In genomic region chr15:78830514-78831228, GRCh38 we compare ENCODE assay signal across 16 cellular contexts. TPM values are rescaled to one million over a fixed set of nuclear protein-coding genes. Genes with fewer than 3 reads are reported as not detected.
DNase-seq lines count a peak whose midpoint lies in the region; ATAC-seq, FAIRE-seq and TF ChIP-seq lines count a peak whose summit lies in the region.
"Had no signal": no experiment of that assay in that cellular context is flagged by ENCODE, and none has a peak within 500 bp of the region (broad histone marks: within the 10 kb centered on the region; RNA-seq: fewer than 3 reads in every experiment).

No MANE protein-coding gene starts in this region.

- H4K20me1 ChIP-seq in endothelial cell of umbilical vein (replicated peaks; ENCODE audit: control insufficient read depth, extremely low read depth, insufficient read depth, low read length) = no peaks in the 10 kb centered on the region

- intact Hi-C loops in activated CD4-positive, alpha-beta T cell treated with anti-CD3 and anti-CD28 coated beads for 36 hours (cut with DNase I, micrococcal nuclease) = no loop called here
- intact Hi-C loops in activated CD8-positive, alpha-beta T cell treated with anti-CD3 and anti-CD28 coated beads for 36 hours (cut with micrococcal nuclease) = no loop called here
- intact Hi-C loops in endothelial cell of umbilical vein (cut with micrococcal nuclease) = no loop called here

- dilution Hi-C loops in endothelial cell of umbilical vein (cut with MboI; ENCODE audit: extremely low pct_ligation_motif_present, low sequenced_read_pairs) = no loop called here

- POLR2A ChIA-PET in activated CD4-positive, alpha-beta T cell treated with anti-CD3 and anti-CD28 coated beads for 36 hours (lab: Charles Lee) = no interaction called here
- POLR2A ChIA-PET in activated CD8-positive, alpha-beta T cell treated with anti-CD3 and anti-CD28 coated beads for 36 hours (lab: Charles Lee) = interaction anchor here (0.7 kb wide), 1 partner anchor 198 kb away, joined by 3 read pairs; no protein-coding TSS in a partner anchor
- POLR2A ChIA-PET in endothelial cell of umbilical vein (lab: Charles Lee) = no interaction called here

- peaks cover 2 to 12% of the 10 kb centered on the region in 2 experiments for H3K27me3 ChIP-seq in endothelial cell of umbilical vein (ENCODE audit: control insufficient read depth in 2 of 2, insufficient read depth in 2 of 2, low read length in 2 of 2)

- no peak for TF ChIP-seq POLR2A in endothelial cell of umbilical vein (IDR thresholded peaks at IDR 0.05; ENCODE audit: low read depth, low read length)

- H3K4me3 ChIP-seq in endothelial cell of umbilical vein (replicated peaks in 1 of 3; ENCODE audit: insufficient read depth in 1 of 3, low read depth in 1 of 3, low read length in 3 of 3) = no peak overlapping the region
- H3K4me3 ChIP-seq: pancreas had no signal

- H3K4me1 ChIP-seq in endothelial cell of umbilical vein (ENCODE audit: control insufficient read depth, extremely low read depth, insufficient read depth, low read length) = no peaks in the 10 kb centered on the region
- H3K4me1 ChIP-seq: pancreas had no signal

- H3K9me1 ChIP-seq in endothelial cell of umbilical vein (replicated peaks; ENCODE audit: control insufficient read depth, extremely low read depth, insufficient read depth, low read length) = no peaks in the 10 kb centered on the region

- no peak overlapping the region for H3K4me2 ChIP-seq in endothelial cell of umbilical vein (ENCODE audit: insufficient read depth, low read length)

- H3K4me1 Mint-ChIP-seq in activated CD4-positive, alpha-beta T cell treated with anti-CD3 and anti-CD28 coated beads for 36 hours = peaks cover 3% of the 10 kb centered on the region
- H3K4me1 Mint-ChIP-seq in activated CD8-positive, alpha-beta T cell treated with anti-CD3 and anti-CD28 coated beads for 36 hours (ENCODE audit: low read depth) = no peaks in the 10 kb centered on the region
- no peaks in the 10 kb centered on the region for H3K4me1 Mint-ChIP-seq in stimulated activated effector memory CD8-positive, alpha-beta T cell treated with anti-CD3 and anti-CD28 coated beads, Interleukin-12 subunit alpha, Interleukin-12 subunit beta, amount 100 ng/mL, for 72 hours
- no peaks in the 10 kb centered on the region for H3K4me1 Mint-ChIP-seq in HFFc6 (ENCODE audit: low read depth)

- H3K9me3 Mint-ChIP-seq in activated CD4-positive, alpha-beta T cell treated with anti-CD3 and anti-CD28 coated beads for 36 hours (ENCODE audit: low read depth) = no peaks in the 10 kb centered on the region
- no peaks in the 10 kb centered on the region for H3K9me3 Mint-ChIP-seq in activated CD8-positive, alpha-beta T cell treated with anti-CD3 and anti-CD28 coated beads for 36 hours
- H3K9me3 Mint-ChIP-seq in stimulated activated effector memory CD8-positive, alpha-beta T cell treated with anti-CD3 and anti-CD28 coated beads, Interleukin-12 subunit alpha, Interleukin-12 subunit beta, amount 100 ng/mL, for 72 hours = no peaks in the 10 kb centered on the region
- H3K9me3 Mint-ChIP-seq in HFFc6 = no peaks in the 10 kb centered on the region

- no peak overlapping the region for H3K27ac ChIP-seq in endothelial cell of umbilical vein (ENCODE audit: insufficient read depth, low read depth, low read length)
- H3K27ac ChIP-seq: dorsolateral prefrontal cortex, pancreas had no signal

- no peak for TF ChIP-seq CTCF in activated CD8-positive, alpha-beta T cell treated with anti-CD3 and anti-CD28 coated beads for 36 hours (IDR thresholded peaks at IDR 0.05)
- TF ChIP-seq CTCF in endothelial cell of umbilical vein (IDR thresholded peaks at IDR 0.05; ENCODE audit: extremely low read depth in 1 of 2, insufficient read depth in 1 of 2, low read depth in 1 of 2, low read length in 2 of 2) = no peak
- TF ChIP-seq CTCF in HFFc6 (IDR thresholded peaks at IDR 0.05) = no peak

- DNase-seq in activated CD4-positive, alpha-beta T cell treated with anti-CD3 and anti-CD28 coated beads for 36 hours = peak; percentile 31
- DNase-seq in activated CD4-positive, alpha-beta T cell treated with anti-CD3 and anti-CD28 coated beads for 1 hour = no peak
- DNase-seq in activated CD8-positive, alpha-beta T cell treated with anti-CD3 and anti-CD28 coated beads for 36 hours = peak; percentile 12
- DNase-seq in endothelial cell of umbilical vein (ENCODE audit: low read depth, low spot score) (no peak), NCI-H1105 treated with DMSO at 0.1 percent for 48 hours (lab: John Stamatoyannopoulos, UW) (no peak), HFFc6 (no peak)
- DNase-seq in stimulated activated effector memory CD8-positive, alpha-beta T cell treated with anti-CD3 and anti-CD28 coated beads, Interleukin-12 subunit alpha, Interleukin-12 subunit beta, amount 100 ng/mL, for 72 hours (ENCODE audit: low spot score in 2 of 2) = no peak
- DNase-seq: DMS79; dorsolateral prefrontal cortex; MV-4-11; NCI-H524 treated with DMSO at 0.1 percent for 48 hours; pancreas; stimulated activated CD4-positive, alpha-beta T cell treated with anti-CD3 and anti-CD28 coated beads, Interleukin-4, amount 100 ng/mL, for 24 hours; substantia nigra had no signal

- H3K27me3 Mint-ChIP-seq in activated CD4-positive, alpha-beta T cell treated with anti-CD3 and anti-CD28 coated beads for 36 hours = peaks cover 15% of the 10 kb centered on the region
- peaks cover 5% of the 10 kb centered on the region for H3K27me3 Mint-ChIP-seq in activated CD8-positive, alpha-beta T cell treated with anti-CD3 and anti-CD28 coated beads for 36 hours
- H3K27me3 Mint-ChIP-seq in HFFc6 (ENCODE audit: insufficient read depth) = peaks cover 10% of the 10 kb centered on the region

- no peak for FAIRE-seq in endothelial cell of umbilical vein (lab: Jason Lieb, UNC)
- FAIRE-seq: frontal cortex, pancreas had no signal

- H3K9ac ChIP-seq in endothelial cell of umbilical vein (replicated peaks; ENCODE audit: extremely low read depth, insufficient read depth, low read length) = no peak overlapping the region

- ATAC-seq in activated CD4-positive, alpha-beta T cell treated with anti-CD3 and anti-CD28 coated beads for 36 hours = peak; percentile 55
- ATAC-seq in activated CD8-positive, alpha-beta T cell treated with anti-CD3 and anti-CD28 coated beads for 36 hours = peak; percentile 78
- ATAC-seq in stimulated activated effector memory CD8-positive, alpha-beta T cell treated with anti-CD3 and anti-CD28 coated beads, Interleukin-12 subunit alpha, Interleukin-12 subunit beta, amount 100 ng/mL, for 72 hours = peak; percentile 52
- no peak for ATAC-seq in HG03108 (IDR thresholded peaks at IDR 0.05; ENCODE audit: unreplicated experiment)

- H3K79me2 ChIP-seq in endothelial cell of umbilical vein (ENCODE audit: control insufficient read depth, insufficient read depth, low read length) = no peaks in the 10 kb centered on the region

- BruUV-seq in endothelial cell of umbilical vein (replicated peaks; lab: Mats Ljungman, UMichigan) = no TSS peak

- H3K9me3 ChIP-seq in endothelial cell of umbilical vein (replicated peaks; ENCODE audit: control insufficient read depth, insufficient read depth, low read length) = no peaks in the 10 kb centered on the region
- H3K9me3 ChIP-seq: pancreas had no signal

- H3K4me3 Mint-ChIP-seq in activated CD4-positive, alpha-beta T cell treated with anti-CD3 and anti-CD28 coated beads for 36 hours = peak overlapping the region; percentile 19
- H3K4me3 Mint-ChIP-seq in activated CD8-positive, alpha-beta T cell treated with anti-CD3 and anti-CD28 coated beads for 36 hours = peak overlapping the region; percentile 56
- H3K4me3 Mint-ChIP-seq in stimulated activated effector memory CD8-positive, alpha-beta T cell treated with anti-CD3 and anti-CD28 coated beads, Interleukin-12 subunit alpha, Interleukin-12 subunit beta, amount 100 ng/mL, for 72 hours = peak overlapping the region; percentile 50
- H3K4me3 Mint-ChIP-seq in HFFc6 = no peak overlapping the region

- peak overlapping the region; percentile 72 for H2AFZ ChIP-seq in endothelial cell of umbilical vein (ENCODE audit: low read depth, low read length)

- H3K36me3 Mint-ChIP-seq in activated CD4-positive, alpha-beta T cell treated with anti-CD3 and anti-CD28 coated beads for 36 hours (ENCODE audit: low read depth) = no peaks in the 10 kb centered on the region
- no peaks in the 10 kb centered on the region for H3K36me3 Mint-ChIP-seq in activated CD8-positive, alpha-beta T cell treated with anti-CD3 and anti-CD28 coated beads for 36 hours (ENCODE audit: low read depth)
- no peaks in the 10 kb centered on the region for H3K36me3 Mint-ChIP-seq in stimulated activated effector memory CD8-positive, alpha-beta T cell treated with anti-CD3 and anti-CD28 coated beads, Interleukin-12 subunit alpha, Interleukin-12 subunit beta, amount 100 ng/mL, for 72 hours
- H3K36me3 Mint-ChIP-seq in HFFc6 (ENCODE audit: low read depth) = no peaks in the 10 kb centered on the region

- H3K36me3 ChIP-seq in endothelial cell of umbilical vein (ENCODE audit: control insufficient read depth in 2 of 2, extremely low read depth in 1 of 2, insufficient read depth in 2 of 2, low read length in 2 of 2) = no peaks in the 10 kb centered on the region
- H3K36me3 ChIP-seq: pancreas had no signal

- peak overlapping the region; percentile 25 for H3K27ac Mint-ChIP-seq in activated CD4-positive, alpha-beta T cell treated with anti-CD3 and anti-CD28 coated beads for 36 hours
- no peak overlapping the region for H3K27ac Mint-ChIP-seq in activated CD8-positive, alpha-beta T cell treated with anti-CD3 and anti-CD28 coated beads for 36 hours
- no peak overlapping the region for H3K27ac Mint-ChIP-seq in stimulated activated effector memory CD8-positive, alpha-beta T cell treated with anti-CD3 and anti-CD28 coated beads, Interleukin-12 subunit alpha, Interleukin-12 subunit beta, amount 100 ng/mL, for 72 hours
- no peak overlapping the region for H3K27ac Mint-ChIP-seq in HFFc6

- CTCF ChIA-PET in activated CD4-positive, alpha-beta T cell treated with anti-CD3 and anti-CD28 coated beads for 36 hours (lab: Charles Lee) = interaction anchor here (0.5 to 0.9 kb wide), 2 partner anchors 11 to 22 kb away, joined by 3 read pairs; no protein-coding TSS in a partner anchor
- CTCF ChIA-PET in activated CD8-positive, alpha-beta T cell treated with anti-CD3 and anti-CD28 coated beads for 36 hours (lab: Charles Lee) = interaction anchor here (1.2 to 1.5 kb wide), 2 partner anchors 12 to 20 kb away, joined by 3 read pairs; no protein-coding TSS in a partner anchor
- CTCF ChIA-PET in endothelial cell of umbilical vein (lab: Charles Lee) = interaction anchor here (1.1 to 1.3 kb wide), 2 partner anchors 20 to 176 kb away, joined by 3 to 6 read pairs; partner anchors contain the start of gene ADAMTS7

RNA-seq across cellular contexts. Expression of gene ADAMTS7, which starts 19.4 kb away (rescaled TPM):
- under 1 TPM; 0.09 to 0.23 TPM for total RNA-seq in activated CD4-positive, alpha-beta T cell treated with anti-CD3 and anti-CD28 coated beads for 36 hours
- total RNA-seq in activated CD8-positive, alpha-beta T cell treated with anti-CD3 and anti-CD28 coated beads for 36 hours = under 1 TPM; 0.23 to 0.60 TPM
- total RNA-seq in endothelial cell of umbilical vein = 56.4 and 64.7 TPM in 2 replicates
- polyA plus RNA-seq in endothelial cell of umbilical vein = 49.6 and 58.5 TPM in 2 replicates
- 23.3 and 33.3 TPM in 2 replicates for polyA plus RNA-seq in endothelial cell of umbilical vein (2011; cell fraction: cytosol; rRNA removed)
- 120 and 126 TPM in 2 replicates for polyA plus RNA-seq in endothelial cell of umbilical vein (2011; cell fraction: nucleus; rRNA removed)
- polyA plus RNA-seq in endothelial cell of umbilical vein (2012) = 24.0 and 41.2 TPM in 2 replicates
- 42.4 and 45.1 TPM in 2 replicates for polyA minus RNA-seq in endothelial cell of umbilical vein
- 0.41 TPM for polyA minus RNA-seq in endothelial cell of umbilical vein (2011; cell fraction: cytosol; rRNA and poly(A)+ RNA removed)
- polyA minus RNA-seq in endothelial cell of umbilical vein (2011; cell fraction: nucleus; rRNA and poly(A)+ RNA removed) = 40.9 and 62.8 TPM in 2 replicates
- under 1 TPM; 0.39 to 0.66 (median 0.59) TPM for total RNA-seq in HFFc6 (2021; fragmentation: NEBNext Ultra II Directional; extraction: Animal tissue kit (Norgen Biotek cat#: 25700))

RNA-seq across cellular contexts. Expression of gene MORF4L1, which starts 42.0 kb away (rescaled TPM):
- total RNA-seq in activated CD4-positive, alpha-beta T cell treated with anti-CD3 and anti-CD28 coated beads for 36 hours = 100 to 1,000 TPM; 260 to 353 TPM
- 100 to 1,000 TPM; 236 to 247 TPM for total RNA-seq in activated CD8-positive, alpha-beta T cell treated with anti-CD3 and anti-CD28 coated beads for 36 hours
- total RNA-seq in endothelial cell of umbilical vein = 404 and 417 TPM in 2 replicates
- polyA plus RNA-seq in endothelial cell of umbilical vein = 135 and 164 TPM in 2 replicates
- polyA plus RNA-seq in endothelial cell of umbilical vein (2011; cell fraction: cytosol; rRNA removed) = 234 and 265 TPM in 2 replicates
- 123 and 153 TPM in 2 replicates for polyA plus RNA-seq in endothelial cell of umbilical vein (2011; cell fraction: nucleus; rRNA removed)
- polyA plus RNA-seq in endothelial cell of umbilical vein (2012) = 283 and 350 TPM in 2 replicates
- polyA minus RNA-seq in endothelial cell of umbilical vein = 82.5 and 86.5 TPM in 2 replicates
- 82.4 TPM for polyA minus RNA-seq in endothelial cell of umbilical vein (2011; cell fraction: cytosol; rRNA and poly(A)+ RNA removed)
- polyA minus RNA-seq in endothelial cell of umbilical vein (2011; cell fraction: nucleus; rRNA and poly(A)+ RNA removed) = 108 and 150 TPM in 2 replicates
- 100 to 1,000 TPM; 346 to 512 (median 410) TPM for total RNA-seq in HFFc6 (2021; fragmentation: NEBNext Ultra II Directional; extraction: Animal tissue kit (Norgen Biotek cat#: 25700))

Comparison
In these comparisons a context has a peak if more than half of its experiments do, and no peak if none do; other contexts are left out.
1. DNase-seq: peak in activated CD4-positive, alpha-beta T cell treated with anti-CD3 and anti-CD28 coated beads for 36 hours (single experiment) and activated CD8-positive, alpha-beta T cell treated with anti-CD3 and anti-CD28 coated beads for 36 hours (single experiment); none in activated CD4-positive, alpha-beta T cell treated with anti-CD3 and anti-CD28 coated beads for 1 hour (single experiment), endothelial cell of umbilical vein (single experiment), stimulated activated effector memory CD8-positive, alpha-beta T cell treated with anti-CD3 and anti-CD28 coated beads, Interleukin-12 subunit alpha, Interleukin-12 subunit beta, amount 100 ng/mL, for 72 hours (0 of 2), NCI-H1105 treated with DMSO at 0.1 percent for 48 hours (single experiment) and HFFc6 (single experiment).
2. RNA of gene ADAMTS7, which starts 19.4 kb away (total RNA-seq): 56.4 to 64.7 TPM in endothelial cell of umbilical vein; 0.39 to 0.66 TPM in HFFc6, 0.23 to 0.60 TPM in activated CD8-positive, alpha-beta T cell treated with anti-CD3 and anti-CD28 coated beads for 36 hours and 0.09 to 0.23 TPM in activated CD4-positive, alpha-beta T cell treated with anti-CD3 and anti-CD28 coated beads for 36 hours; every median in the first group is over 10 times any median in the second.